In the genomic region with DNA sequence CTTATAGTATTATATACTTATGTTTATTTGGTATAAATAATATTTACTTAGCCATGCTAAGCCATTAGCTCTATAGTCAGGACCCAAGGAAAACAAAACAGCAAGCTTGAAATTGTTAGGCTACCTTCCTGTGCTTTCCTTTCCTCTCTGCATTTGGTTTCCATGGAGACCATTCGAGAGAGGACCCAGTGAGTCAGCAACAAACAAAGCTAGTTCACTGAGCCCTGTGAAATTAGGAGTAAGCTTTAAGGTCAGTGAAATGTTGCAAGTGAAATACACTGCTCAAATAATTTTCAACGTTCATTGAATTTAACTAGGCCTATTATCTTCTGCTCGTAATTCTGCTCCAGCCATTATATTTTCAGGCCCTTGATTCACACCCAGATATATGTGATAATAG, we compare ENCODE assay signal across 10 cellular contexts. TPM values are rescaled to one million over a fixed set of nuclear protein-coding genes. Genes with fewer than 3 reads are reported as not detected.
DNase-seq lines count a peak whose midpoint lies in the region; ATAC-seq and TF ChIP-seq lines count a peak whose summit lies in the region.
"Had no signal": no experiment of that assay in that cellular context is flagged by ENCODE, and none has a peak within 500 bp of the region (broad histone marks: within the 10 kb centered on the region; RNA-seq: fewer than 3 reads in every experiment).

No MANE protein-coding gene starts in this region.

- H3K27ac Mint-ChIP-seq in chondrocyte (ENCODE audit: unreplicated experiment) (peak overlapping the region; percentile 22), nephron progenitor cell (no peak overlapping the region)

- no peaks in the 10 kb centered on the region for H3K36me3 Mint-ChIP-seq in chondrocyte (ENCODE audit: low read depth)
- peaks cover 9% of the 10 kb centered on the region for H3K36me3 Mint-ChIP-seq in nephron progenitor cell (ENCODE audit: low read depth)

- DNase-seq in GM03348 (ENCODE audit: low spot score) = peak; percentile 14
- DNase-seq in NCI-H1930 (lab: John Stamatoyannopoulos, UW) = peak; percentile 64 to 91
- no peak for DNase-seq in chondrocyte (ENCODE audit: low spot score)
- peak; percentile 18 for DNase-seq in nephron progenitor cell
- no peak for DNase-seq in stimulated activated CD4-positive, alpha-beta T cell treated with anti-CD3 and anti-CD28 coated beads, Interleukin-4, amount 100 ng/mL, for 24 hours
- DNase-seq: left colon had no signal

- no peaks in the 10 kb centered on the region for H3K27me3 Mint-ChIP-seq in chondrocyte (ENCODE audit: low read depth)
- peaks cover 8% of the 10 kb centered on the region for H3K27me3 Mint-ChIP-seq in nephron progenitor cell (ENCODE audit: low read depth, poor library complexity)

- H3K4me3 Mint-ChIP-seq in chondrocyte (ENCODE audit: unreplicated experiment) = no peak overlapping the region
- no peak overlapping the region for H3K4me3 Mint-ChIP-seq in nephron progenitor cell

- TF ChIP-seq CTCF in chondrocyte (IDR thresholded peaks at IDR 0.05) = no peak
- TF ChIP-seq CTCF in nephron progenitor cell (IDR thresholded peaks at IDR 0.05) = no peak

- no peaks in the 10 kb centered on the region for H3K9me3 Mint-ChIP-seq in chondrocyte (ENCODE audit: low read depth)
- H3K9me3 Mint-ChIP-seq in nephron progenitor cell = peaks cover 10% of the 10 kb centered on the region

- H3K4me1 Mint-ChIP-seq in chondrocyte (ENCODE audit: low read depth) = peaks cover 6% of the 10 kb centered on the region
- peaks cover 37% of the 10 kb centered on the region for H3K4me1 Mint-ChIP-seq in nephron progenitor cell

- no peak for ATAC-seq in GM18909 (IDR thresholded peaks at IDR 0.05; ENCODE audit: poor library complexity, unreplicated experiment)
- ATAC-seq in HG02840 (IDR thresholded peaks at IDR 0.05; ENCODE audit: low FRiP score, unreplicated experiment) = no peak
- no peak for ATAC-seq in HG02885 (IDR thresholded peaks at IDR 0.05; ENCODE audit: poor library complexity, unreplicated experiment)
- ATAC-seq: left colon had no signal

RNA-seq across cellular contexts. Expression of a gene that starts 9.1 kb away (rescaled TPM):
- not detected in 3 replicates for total RNA-seq in chondrocyte
- total RNA-seq: left colon, temporal lobe had no signal

RNA-seq across cellular contexts. Expression of a gene that starts 58.8 kb away (rescaled TPM):
- total RNA-seq in chondrocyte = 2.7 to 11.0 TPM (median 3.1 TPM) in 3 replicates

Comparison
In these comparisons a context has a peak if more than half of its experiments do, and no peak if none do; other contexts are left out.
1. DNase-seq: peak in GM03348 (single experiment), NCI-H1930 (2 of 2) and nephron progenitor cell (single experiment); none in chondrocyte (single experiment) and stimulated activated CD4-positive, alpha-beta T cell treated with anti-CD3 and anti-CD28 coated beads, Interleukin-4, amount 100 ng/mL, for 24 hours (single experiment).